In genomic region chr6:37258405-37258704, GRCh38 we compare ENCODE assay signal across 8 cellular contexts. TPM values are rescaled to one million over a fixed set of nuclear protein-coding genes. Genes with fewer than 3 reads are reported as not detected.
DNase-seq lines count a peak whose midpoint lies in the region; ATAC-seq and TF ChIP-seq lines count a peak whose summit lies in the region.

No MANE protein-coding gene starts in this region.

- peaks cover 6% of the 10 kb centered on the region for H3K27me3 Mint-ChIP-seq in GM23338 (ENCODE audit: insufficient read depth, low read depth, poor library complexity)

- H3K9me3 ChIP-seq in sigmoid colon = no peaks in the 10 kb centered on the region

- H3K9me2 ChIP-seq in GM23338 (ENCODE audit: insufficient read depth) = no peaks in the 10 kb centered on the region

- no peaks in the 10 kb centered on the region for H3K9me3 Mint-ChIP-seq in GM23338

- peak overlapping the region; percentile 93 for H3K4me3 ChIP-seq in GM23338
- peak overlapping the region; percentile 94 for H3K4me3 ChIP-seq in fibroblast of villous mesenchyme (ENCODE audit: low read depth, low read length)
- peak overlapping the region; percentile 79 to 93 (median 81) for H3K4me3 ChIP-seq in sigmoid colon

- intact Hi-C loops in sigmoid colon (cut with DNase I) = no loop called here

- H3K4me1 ChIP-seq in GM23338 (ENCODE audit: insufficient read depth) (peaks cover 25% of the 10 kb centered on the region; the same call in 1 of the 2 replicates), sigmoid colon (peaks cover 0 to 23% (median 19%) of the 10 kb centered on the region in 4 donors)

- DNase-seq in GM23338 (ENCODE audit: low spot score) = no peak
- DNase-seq in SW480 (ENCODE audit: low spot score) = peak; percentile 2
- no peak for DNase-seq in fibroblast of villous mesenchyme (ENCODE audit: low read depth)
- DNase-seq in sigmoid colon = no peak
- DNase-seq in NCI-H748 treated with DMSO at 0.1 percent for 48 hours (lab: John Stamatoyannopoulos, UW) = no peak
- no peak for DNase-seq in NCI-H2227 treated with DMSO at 0.1 percent for 48 hours (lab: John Stamatoyannopoulos, UW)
- DNase-seq in superior temporal gyrus (ENCODE audit: extremely low spot score) = no peak

- TF ChIP-seq CTCF in GM23338 (conservative IDR thresholded peaks at IDR 0.05; ENCODE audit: low read depth in 2 of 2) (no peak), fibroblast of villous mesenchyme (IDR thresholded peaks at IDR 0.05; ENCODE audit: insufficient read depth, low read depth, low read length) (peak; percentile 21), sigmoid colon (IDR thresholded peaks at IDR 0.05) (no peak)

- 1 to 2% methylated on average over 7 of the region's 7 CpGs for WGBS in sigmoid colon, 2 donors

- no peaks in the 10 kb centered on the region for H3K27me3 ChIP-seq in GM23338 (ENCODE audit: insufficient read depth)
- no peaks in the 10 kb centered on the region for H3K27me3 ChIP-seq in sigmoid colon

- H3K4me2 ChIP-seq in GM23338 = peak overlapping the region; percentile 81

- peaks cover 4% of the 10 kb centered on the region; the same call in 1 of the 3 replicates for H3K36me3 Mint-ChIP-seq in GM23338 (ENCODE audit: low read depth)

- TF ChIP-seq POLR2A in sigmoid colon (IDR thresholded peaks at IDR 0.05) = no peak

- peak overlapping the region; percentile 99 for H3K4me3 Mint-ChIP-seq in GM23338

- peaks cover 52% of the 10 kb centered on the region for H3K79me2 ChIP-seq in GM23338 (replicated peaks; ENCODE audit: insufficient read depth)

- H3K27ac Mint-ChIP-seq in GM23338 = peak overlapping the region; percentile 97

- peak overlapping the region; percentile 93 for H3K27ac ChIP-seq in GM23338 (ENCODE audit: low read depth)
- H3K27ac ChIP-seq in sigmoid colon = peak overlapping the region in 3 of 4 donors; percentile 79 to 85 (median 81)

- no peak for ATAC-seq in GM23338
- ATAC-seq in HG03521 (IDR thresholded peaks at IDR 0.05; ENCODE audit: unreplicated experiment) = no peak

- no peaks in the 10 kb centered on the region for H3K36me3 ChIP-seq in GM23338 (ENCODE audit: insufficient read depth)
- H3K36me3 ChIP-seq in sigmoid colon = no peaks in the 10 kb centered on the region

- H3F3A ChIP-seq in GM23338 (replicated peaks; ENCODE audit: low read depth) = no peaks in the 10 kb centered on the region

- TF ChIP-seq EP300 in sigmoid colon (IDR thresholded peaks at IDR 0.05) = no peak

- no peaks in the 10 kb centered on the region for H4K20me1 ChIP-seq in GM23338 (replicated peaks; ENCODE audit: insufficient read depth)

- peak overlapping the region; percentile 76 for H2AFZ ChIP-seq in GM23338

- H3K4me1 Mint-ChIP-seq in GM23338 = peaks cover 43% of the 10 kb centered on the region

TF ChIP-seq in GM23338, 12 proteins besides CTCF, POLR2A, EP300 and RAD21 (continues in another document):
- TF ChIP-seq STAT1 (IDR thresholded peaks at IDR 0.05; ENCODE audit: unreplicated experiment) (no peak), ZNF462 (CRISPR knock-in tag; IDR thresholded peaks at IDR 0.05) (no peak), POLR2AphosphoS5 (IDR thresholded peaks at IDR 0.05; ENCODE audit: low read depth) (no peak), EZH2 (IDR thresholded peaks at IDR 0.05; ENCODE audit: low read depth, unreplicated experiment) (no peak), CREB1 (CRISPR knock-in tag; IDR thresholded peaks at IDR 0.05; ENCODE audit: low read depth) (no peak), EZH2phosphoT487 (IDR thresholded peaks at IDR 0.05; ENCODE audit: unreplicated experiment) (no peak), ZNF331 (CRISPR knock-in tag; IDR thresholded peaks at IDR 0.05; ENCODE audit: low read depth) (no peak), ETS1 (IDR thresholded peaks at IDR 0.05) (no peak), ZNF114 (CRISPR knock-in tag; IDR thresholded peaks at IDR 0.05) (no peak), JUNB (IDR thresholded peaks at IDR 0.05; ENCODE audit: unreplicated experiment) (no peak), NANOG (IDR thresholded peaks at IDR 0.05; ENCODE audit: borderline replicate concordance) (no peak)

RNA-seq across cellular contexts. Expression of gene TMEM217, which starts 0.4 kb away (rescaled TPM):
- 1.0 TPM in 1 of 2 replicates, not detected in the other for total RNA-seq in GM23338 (2014; rRNA removed; shearing (Covaris generic))
- polyA plus RNA-seq in GM23338 (2016; fragmentation: Nextera tagmentation; extraction: Ambion mirVana) (0.77 and 1.3 TPM in 2 replicates), sigmoid colon (under 1 TPM; 0.60 to 0.90 (median 0.69) TPM)
- total RNA-seq in fibroblast of villous mesenchyme (2.9 and 3.5 TPM in 2 replicates), sigmoid colon (1 to 10 TPM in 2 of 4 donors, under 1 TPM in 1, not detected in 1; 0.55 to 5.3 (median 1.1) TPM)

RNA-seq across cellular contexts. Expression of gene TBC1D22B, which starts 0.8 kb away (rescaled TPM):
- 15.7 and 19.9 TPM in 2 replicates for total RNA-seq in GM23338 (2014; rRNA removed; shearing (Covaris generic))
- 6.6 and 9.1 TPM in 2 replicates for polyA plus RNA-seq in GM23338 (2016; fragmentation: Nextera tagmentation; extraction: Ambion mirVana)
- total RNA-seq in fibroblast of villous mesenchyme = 7.1 and 10.8 TPM in 2 replicates
- total RNA-seq in sigmoid colon = 1 to 10 TPM; 6.1 to 7.2 (median 6.3) TPM
- polyA plus RNA-seq in sigmoid colon = 10 to 100 TPM in 1 of 3 donors, 1 to 10 TPM in 2; 8.6 to 10.8 (median 9.5) TPM
